16 cellular contexts compared by ENCODE assay signal in the genomic region with DNA sequence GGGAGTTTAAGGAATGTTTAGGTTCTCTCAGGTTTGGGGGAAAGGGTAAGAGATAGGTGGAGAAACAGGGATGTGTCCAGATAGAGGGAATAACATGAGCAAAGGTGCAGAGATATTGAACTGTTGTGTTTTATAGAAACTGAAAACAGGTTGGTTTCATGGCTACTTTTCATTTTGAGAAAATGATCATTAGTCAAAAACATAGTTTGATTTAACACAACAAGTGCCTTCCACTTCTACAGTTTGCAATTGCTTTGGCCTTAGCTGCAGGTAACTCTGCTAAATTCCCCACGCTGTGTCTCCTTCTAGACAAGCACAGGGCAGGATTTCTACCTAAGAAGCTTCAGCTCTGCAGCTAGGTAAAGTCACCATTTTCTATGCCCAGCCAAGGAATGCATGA.
DNase-seq lines count a peak whose midpoint lies in the region; ATAC-seq and TF ChIP-seq lines count a peak whose summit lies in the region.
"Had no signal": no experiment of that assay in that cellular context is flagged by ENCODE, and none has a peak within 500 bp of the region (broad histone marks: within the 10 kb centered on the region; RNA-seq: fewer than 3 reads in every experiment).

No MANE protein-coding gene starts in this region.

- H3K36me3 Mint-ChIP-seq in dendritic cell treated with granulocyte-macrophage colony-stimulating factor and Interleukin-4, amounts not matched to agents 40 ng/mL and 50 ng/mL, for 4 days (ENCODE audit: low read depth), result no peaks in the 10 kb centered on the region

- peaks cover under 1% of the 10 kb centered on the region for H3K9me3 Mint-ChIP-seq in dendritic cell treated with granulocyte-macrophage colony-stimulating factor and Interleukin-4, amounts not matched to agents 40 ng/mL and 50 ng/mL, for 4 days
- H3K9me3 Mint-ChIP-seq: CD4-positive, alpha-beta T cell had no signal

- no peak for DNase-seq in stimulated activated CD4-positive, alpha-beta T cell treated with anti-CD3 and anti-CD28 coated beads, Interleukin-4, amount 100 ng/mL, for 24 hours
- DNase-seq in stimulated activated CD4-positive, alpha-beta T cell treated with anti-CD3 and anti-CD28 coated beads, Interleukin-2, amount 100 ng/mL, for 24 hours, result no peak
- DNase-seq: C1 segment of cervical spinal cord; CD4-positive, alpha-beta T cell; DMS153; DND-41; GDM1; GM23248; Karpas-422 had no signal

- H3K27ac Mint-ChIP-seq in dendritic cell treated with granulocyte-macrophage colony-stimulating factor and Interleukin-4, amounts not matched to agents 40 ng/mL and 50 ng/mL, for 4 days, result peak overlapping the region; percentile 53
- H3K27ac Mint-ChIP-seq: B cell; CD4-positive, alpha-beta T cell had no signal

- peaks cover 29% of the 10 kb centered on the region for H3K4me1 Mint-ChIP-seq in dendritic cell treated with granulocyte-macrophage colony-stimulating factor and Interleukin-4, amounts not matched to agents 40 ng/mL and 50 ng/mL, for 4 days (ENCODE audit: low read depth)

- H3K4me3 Mint-ChIP-seq in dendritic cell treated with granulocyte-macrophage colony-stimulating factor and Interleukin-4, amounts not matched to agents 40 ng/mL and 50 ng/mL, for 4 days, result no peak overlapping the region
- H3K4me3 Mint-ChIP-seq: B cell; CD4-positive, alpha-beta T cell had no signal

- H3K27me3 Mint-ChIP-seq in dendritic cell treated with granulocyte-macrophage colony-stimulating factor and Interleukin-4, amounts not matched to agents 40 ng/mL and 50 ng/mL, for 4 days, result no peaks in the 10 kb centered on the region
- H3K27me3 Mint-ChIP-seq: B cell; CD4-positive, alpha-beta T cell had no signal

- TF ChIP-seq POLR2A in GM18505 (IDR thresholded peaks at IDR 0.05; ENCODE audit: borderline replicate concordance, extremely low read depth, insufficient read depth, insufficient read length), result no peak

- ATAC-seq in GM19351 (IDR thresholded peaks at IDR 0.05; ENCODE audit: unreplicated experiment), result peak; percentile 43
- peak; percentile 33 for ATAC-seq in HG02798 (IDR thresholded peaks at IDR 0.05; ENCODE audit: poor library complexity, unreplicated experiment)
- no peak for ATAC-seq in GM18505 (IDR thresholded peaks at IDR 0.05; ENCODE audit: unreplicated experiment)
- no peak for ATAC-seq in GM18861 (IDR thresholded peaks at IDR 0.05; ENCODE audit: unreplicated experiment)
- ATAC-seq: K562 had no signal

- intact Hi-C loops in dendritic cell treated with granulocyte-macrophage colony-stimulating factor and Interleukin-4, amounts not matched to agents 40 ng/mL and 50 ng/mL, for 4 days (cut with micrococcal nuclease), result no loop called here

Comparison
In these comparisons a context has a peak if more than half of its experiments do, and no peak if none do; other contexts are left out.
1. ATAC-seq: peak in GM19351 (single experiment) and HG02798 (single experiment); none in GM18505 (single experiment) and GM18861 (single experiment).